Comparison of ENCODE assay signal across 9 cellular contexts in genomic region chr7:114970308-114970707, GRCh38.
"Had no signal": no experiment of that assay in that cellular context is flagged by ENCODE, and none has a peak within 500 bp of the region (broad histone marks: within the 10 kb centered on the region; RNA-seq: fewer than 3 reads in every experiment).

No MANE protein-coding gene starts in this region.

- H3K4me1 ChIP-seq: foreskin keratinocyte had no signal

- H3K9me3 Mint-ChIP-seq: activated CD4-positive, alpha-beta T cell treated with anti-CD3 and anti-CD28 coated beads, Interleukin-2, amount 10 ng/mL, durations not matched to agents 7 days and 5 days; nephron progenitor cell; T-helper 1 cell treated with Interleukin-12 subunit alpha and Interleukin-12 subunit beta and Interleukin-4 antibody, amounts not matched to agents 30 μg/mL and 1 μg/mL, for 36 hours had no signal

- DNase-seq: activated CD4-positive, alpha-beta T cell treated with anti-CD3 and anti-CD28 coated beads, Interleukin-2, amount 10 ng/mL, durations not matched to agents 7 days and 5 days; activated CD4-positive, CD25-positive, alpha-beta regulatory T cell; activated naive CD8-positive, alpha-beta T cell treated with anti-CD3 and anti-CD28 coated beads, Interleukin-2, amount 10 ng/mL, durations not matched to agents 7 days and 5 days; foreskin keratinocyte; nephron progenitor cell; sigmoid colon; stimulated activated CD4-positive, alpha-beta T cell treated with anti-CD3 and anti-CD28 coated beads, Interleukin-2, amount 100 ng/mL, for 48 hours; stomach had no signal

- H3K27me3 Mint-ChIP-seq: activated CD4-positive, alpha-beta T cell treated with anti-CD3 and anti-CD28 coated beads, Interleukin-2, amount 10 ng/mL, durations not matched to agents 7 days and 5 days; activated naive CD8-positive, alpha-beta T cell treated with anti-CD3 and anti-CD28 coated beads, Interleukin-2, amount 10 ng/mL, durations not matched to agents 7 days and 5 days had no signal

- H3K4me3 ChIP-seq: sigmoid colon, stomach had no signal

- H3K27me3 ChIP-seq: foreskin keratinocyte, sigmoid colon, stomach had no signal

- H3K36me3 ChIP-seq: sigmoid colon, stomach had no signal

- H3K27ac Mint-ChIP-seq: activated CD4-positive, alpha-beta T cell treated with anti-CD3 and anti-CD28 coated beads, Interleukin-2, amount 10 ng/mL, durations not matched to agents 7 days and 5 days; activated naive CD8-positive, alpha-beta T cell treated with anti-CD3 and anti-CD28 coated beads, Interleukin-2, amount 10 ng/mL, durations not matched to agents 7 days and 5 days; nephron progenitor cell had no signal

- H3K9me3 ChIP-seq: sigmoid colon, stomach had no signal

- H3K27ac ChIP-seq: foreskin keratinocyte, sigmoid colon, stomach had no signal

- ATAC-seq: foreskin keratinocyte had no signal

- H3K4me3 Mint-ChIP-seq: activated CD4-positive, alpha-beta T cell treated with anti-CD3 and anti-CD28 coated beads, Interleukin-2, amount 10 ng/mL, durations not matched to agents 7 days and 5 days; activated naive CD8-positive, alpha-beta T cell treated with anti-CD3 and anti-CD28 coated beads, Interleukin-2, amount 10 ng/mL, durations not matched to agents 7 days and 5 days; nephron progenitor cell; T-helper 1 cell treated with Interleukin-12 subunit alpha and Interleukin-12 subunit beta and Interleukin-4 antibody, amounts not matched to agents 30 μg/mL and 1 μg/mL, for 36 hours had no signal
